23 cellular contexts compared by ENCODE assay signal in genomic region chr15:43968551-43968950, GRCh38.
"Had no signal": no experiment of that assay in that cellular context is flagged by ENCODE, and none has a peak within 500 bp of the region (broad histone marks: within the 10 kb centered on the region; RNA-seq: fewer than 3 reads in every experiment).

No MANE protein-coding gene starts in this region.

- H3K27me3 ChIP-seq: esophagus squamous epithelium, right atrium auricular region, stomach, thyroid gland had no signal

- H3K4me3 Mint-ChIP-seq: effector memory CD8-positive, alpha-beta T cell; memory B cell; mesothelial cell of epicardium; naive B cell; natural killer cell treated with Interleukin-12 subunit alpha and Interleukin-12 subunit beta and Interleukin-15 and Interleukin-18, amount 100 ng/mL, for 72 hours; neural crest cell; stimulated activated effector memory CD8-positive, alpha-beta T cell treated with anti-CD3 and anti-CD28 coated beads, Interleukin-12 subunit alpha, Interleukin-12 subunit beta, amount 100 ng/mL, for 72 hours had no signal

- H3K9me3 Mint-ChIP-seq: effector memory CD8-positive, alpha-beta T cell; memory B cell; mesothelial cell of epicardium; natural killer cell treated with Interleukin-12 subunit alpha and Interleukin-12 subunit beta and Interleukin-15 and Interleukin-18, amount 100 ng/mL, for 72 hours; neural crest cell; stimulated activated effector memory CD8-positive, alpha-beta T cell treated with anti-CD3 and anti-CD28 coated beads, Interleukin-12 subunit alpha, Interleukin-12 subunit beta, amount 100 ng/mL, for 72 hours had no signal

- H3K4me1 ChIP-seq: esophagus squamous epithelium, prostate gland, right atrium auricular region, stomach had no signal

- H3K36me3 Mint-ChIP-seq: memory B cell; mesothelial cell of epicardium; naive B cell; natural killer cell treated with Interleukin-12 subunit alpha and Interleukin-12 subunit beta and Interleukin-15 and Interleukin-18, amount 100 ng/mL, for 72 hours; stimulated activated effector memory CD8-positive, alpha-beta T cell treated with anti-CD3 and anti-CD28 coated beads, Interleukin-12 subunit alpha, Interleukin-12 subunit beta, amount 100 ng/mL, for 72 hours had no signal

- H3K4me1 Mint-ChIP-seq: memory B cell; mesothelial cell of epicardium; naive B cell; neural crest cell; stimulated activated effector memory CD8-positive, alpha-beta T cell treated with anti-CD3 and anti-CD28 coated beads, Interleukin-12 subunit alpha, Interleukin-12 subunit beta, amount 100 ng/mL, for 72 hours had no signal

- DNase-seq: dermis blood vessel endothelial cell; effector memory CD8-positive, alpha-beta T cell; erythroblast; esophagus squamous epithelium; head of caudate nucleus; kidney; mucosa of descending colon; naive B cell; stimulated activated CD4-positive, alpha-beta T cell treated with anti-CD3 and anti-CD28 coated beads, Interleukin-2, amount 100 ng/mL, for 24 hours; stimulated activated CD4-positive, alpha-beta T cell treated with anti-CD3 and anti-CD28 coated beads, Interleukin-4, amount 100 ng/mL, for 24 hours; stimulated activated naive CD4-positive, alpha-beta T cell treated with Interleukin-2 at 50 U/mL for 16 hours; stomach; thyroid gland; trophoblast cell had no signal

- H3K4me3 ChIP-seq: coronary artery, esophagus squamous epithelium, lung, mucosa of descending colon, prostate gland, right atrium auricular region, stomach, thyroid gland had no signal

- H3K9me3 ChIP-seq: esophagus squamous epithelium, mucosa of descending colon, prostate gland, right atrium auricular region, stomach, thyroid gland had no signal

- H3K27ac ChIP-seq: coronary artery, esophagus squamous epithelium, prostate gland, right atrium auricular region, stomach, thyroid gland had no signal

- H3K27ac Mint-ChIP-seq: effector memory CD8-positive, alpha-beta T cell; memory B cell; mesothelial cell of epicardium; naive B cell; natural killer cell treated with Interleukin-12 subunit alpha and Interleukin-12 subunit beta and Interleukin-15 and Interleukin-18, amount 100 ng/mL, for 72 hours; stimulated activated effector memory CD8-positive, alpha-beta T cell treated with anti-CD3 and anti-CD28 coated beads, Interleukin-12 subunit alpha, Interleukin-12 subunit beta, amount 100 ng/mL, for 72 hours had no signal
